ENCODE assay signal across 1 cellular context in genomic region chr16:30937692-30938091, GRCh38.
TF ChIP-seq lines count a peak whose summit lies in the region.

No MANE protein-coding gene starts in this region.

TF ChIP-seq in IMR-90, 13 proteins besides CTCF, POLR2A, EP300 and RAD21:
- TF ChIP-seq, protein P1, sequence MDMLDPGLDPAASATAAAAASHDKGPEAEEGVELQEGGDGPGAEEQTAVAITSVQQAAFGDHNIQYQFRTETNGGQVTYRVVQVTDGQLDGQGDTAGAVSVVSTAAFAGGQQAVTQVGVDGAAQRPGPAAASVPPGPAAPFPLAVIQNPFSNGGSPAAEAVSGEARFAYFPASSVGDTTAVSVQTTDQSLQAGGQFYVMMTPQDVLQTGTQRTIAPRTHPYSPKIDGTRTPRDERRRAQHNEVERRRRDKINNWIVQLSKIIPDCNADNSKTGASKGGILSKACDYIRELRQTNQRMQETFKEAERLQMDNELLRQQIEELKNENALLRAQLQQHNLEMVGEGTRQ (IDR thresholded peaks at IDR 0.05; ENCODE audit: low read depth, low read length), result no peak
- TF ChIP-seq CHD1 (IDR thresholded peaks at IDR 0.05; ENCODE audit: low read depth, low read length) (no peak), RFX5 (IDR thresholded peaks at IDR 0.05; ENCODE audit: low read depth, low read length) (no peak)
